13 cellular contexts compared by ENCODE assay signal in the genomic region with DNA sequence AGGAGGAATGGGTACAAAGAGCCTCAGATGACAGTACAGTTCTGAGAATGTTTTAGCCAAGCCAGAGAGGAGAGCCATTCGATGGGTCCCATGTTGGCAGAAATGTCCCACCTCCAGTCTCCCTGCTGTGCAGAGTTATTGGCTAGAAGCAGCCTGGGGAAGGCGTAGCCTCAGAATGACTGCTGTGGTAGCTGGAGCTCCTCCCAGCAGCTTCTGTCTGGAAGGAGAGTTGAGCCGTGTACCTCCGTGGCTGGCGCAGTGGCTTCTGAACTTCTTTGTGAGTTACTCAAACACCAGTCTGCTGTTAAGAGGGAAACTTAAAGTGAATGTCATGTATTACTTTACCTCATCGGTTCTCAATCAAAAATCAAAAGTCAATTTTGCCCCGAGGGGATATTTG.
"Had no signal": no experiment of that assay in that cellular context is flagged by ENCODE, and none has a peak within 500 bp of the region (broad histone marks: within the 10 kb centered on the region; RNA-seq: fewer than 3 reads in every experiment).

No MANE protein-coding gene starts in this region.

- H3K9me3 Mint-ChIP-seq: activated CD8-positive, alpha-beta T cell treated with anti-CD3 and anti-CD28 coated beads for 36 hours; activated T-helper 1 cell treated with anti-CD3 and anti-CD28 coated beads, Interleukin-12 subunit alpha, Interleukin-12 subunit beta, Interleukin-2, Interleukin-4 antibody, amounts not matched to agents 30 ng/mL and 10 ng/mL and 1 ng/mL, durations not matched to agents 14 hours and 24 hours and 36 hours; T-helper 2 cell treated with Interferon-gamma antibody and Interleukin-4, amounts not matched to agents 5 μg/mL and 100 μg/mL, for 36 hours had no signal

- DNase-seq: activated CD4-positive, alpha-beta T cell treated with anti-CD3 and anti-CD28 coated beads for 4 hours; activated CD8-positive, alpha-beta memory T cell treated with anti-CD3 and anti-CD28 coated beads, Interleukin-2, amount 50 U/mL, for 48 hours; activated CD8-positive, alpha-beta T cell treated with anti-CD3 and anti-CD28 coated beads for 36 hours; activated naive CD4-positive, alpha-beta T cell treated with Interleukin-2 at 50 U/mL for 16 hours; effector CD4-positive, alpha-beta T cell; kidney glomerular epithelial cell; naive thymus-derived CD4-positive, alpha-beta T cell; posterior cingulate gyrus; right cardiac atrium; small intestine had no signal

- H3K36me3 Mint-ChIP-seq: naive thymus-derived CD4-positive, alpha-beta T cell had no signal

- H3K27ac Mint-ChIP-seq: activated CD8-positive, alpha-beta T cell treated with anti-CD3 and anti-CD28 coated beads for 36 hours; activated T-helper 1 cell treated with anti-CD3 and anti-CD28 coated beads, Interleukin-12 subunit alpha, Interleukin-12 subunit beta, Interleukin-2, Interleukin-4 antibody, amounts not matched to agents 30 ng/mL and 10 ng/mL and 1 ng/mL, durations not matched to agents 14 hours and 24 hours and 36 hours; naive thymus-derived CD4-positive, alpha-beta T cell; T-helper 2 cell treated with Interferon-gamma antibody and Interleukin-4, amounts not matched to agents 5 μg/mL and 100 μg/mL, for 36 hours had no signal

- H3K27me3 Mint-ChIP-seq: activated CD8-positive, alpha-beta T cell treated with anti-CD3 and anti-CD28 coated beads for 36 hours had no signal

- ATAC-seq: activated CD8-positive, alpha-beta T cell treated with anti-CD3 and anti-CD28 coated beads for 36 hours; gastroesophageal sphincter; naive thymus-derived CD4-positive, alpha-beta T cell; right cardiac atrium had no signal

- H3K4me3 Mint-ChIP-seq: activated CD8-positive, alpha-beta T cell treated with anti-CD3 and anti-CD28 coated beads for 36 hours; activated T-helper 1 cell treated with anti-CD3 and anti-CD28 coated beads, Interleukin-12 subunit alpha, Interleukin-12 subunit beta, Interleukin-2, Interleukin-4 antibody, amounts not matched to agents 30 ng/mL and 10 ng/mL and 1 ng/mL, durations not matched to agents 14 hours and 24 hours and 36 hours; naive thymus-derived CD4-positive, alpha-beta T cell; T-helper 2 cell treated with Interferon-gamma antibody and Interleukin-4, amounts not matched to agents 5 μg/mL and 100 μg/mL, for 36 hours had no signal

- H3K4me1 Mint-ChIP-seq: naive thymus-derived CD4-positive, alpha-beta T cell had no signal
